8 cellular contexts compared by ENCODE assay signal in genomic region chr1:7771673-7772299, GRCh38. TPM values are rescaled to one million over a fixed set of nuclear protein-coding genes. Genes with fewer than 3 reads are reported as not detected.
DNase-seq lines count a peak whose midpoint lies in the region; ATAC-seq and TF ChIP-seq lines count a peak whose summit lies in the region.

No MANE protein-coding gene starts in this region.

- intact Hi-C loops in sciatic nerve (cut with DNase I), result no loop called here

- no peak overlapping the region for H3K27ac ChIP-seq in SK-N-MC

- ATAC-seq in stimulated activated naive CD8-positive, alpha-beta T cell treated with anti-CD3 and anti-CD28 coated beads, Interleukin-15, Interleukin-2, amounts not matched to agents 100 U/mL and 50 U/mL, for 24 hours, result no peak
- peak; percentile 13 for ATAC-seq in sciatic nerve
- ATAC-seq in HG03108 (IDR thresholded peaks at IDR 0.05; ENCODE audit: unreplicated experiment), result no peak

- no peak for DNase-seq in stimulated activated naive CD8-positive, alpha-beta T cell treated with anti-CD3 and anti-CD28 coated beads, Interleukin-15, Interleukin-2, amounts not matched to agents 100 U/mL and 50 U/mL, for 24 hours
- DNase-seq in SK-N-MC (ENCODE audit: low read depth, low spot score) (no peak), fibroblast of peridontal ligament (ENCODE audit: extremely low read depth) (peak; percentile 6), sciatic nerve (ENCODE audit: low spot score) (no peak), kidney glomerular epithelial cell (lab: John Stamatoyannopoulos, UW) (no peak), GM13976 (ENCODE audit: low spot score) (no peak)

- peak overlapping the region; percentile 86 for H3K9ac ChIP-seq in SK-N-MC (ENCODE audit: insufficient read length)

- peak overlapping the region; percentile 87 for H3K4me3 Mint-ChIP-seq in stimulated activated naive CD8-positive, alpha-beta T cell treated with anti-CD3 and anti-CD28 coated beads, Interleukin-15, Interleukin-2, amounts not matched to agents 100 ng/mL and 50 ng/mL, for 24 hours

- TF ChIP-seq CTCF in GM13976 (IDR thresholded peaks at IDR 0.05; ENCODE audit: borderline replicate concordance, control extremely low read depth, extremely low read depth, insufficient read depth, missing control alignments), result no peak

- H3K27me3 Mint-ChIP-seq in stimulated activated naive CD8-positive, alpha-beta T cell treated with anti-CD3 and anti-CD28 coated beads, Interleukin-15, Interleukin-2, amounts not matched to agents 100 ng/mL and 50 ng/mL, for 24 hours, result peaks cover 9% of the 10 kb centered on the region

- in situ Hi-C loops in GM13976 (cut with MboI; ENCODE audit: low sequenced_read_pairs, unreplicated experiment), result no loop called here

- H3K36me3 ChIP-seq in SK-N-MC (ENCODE audit: insufficient read depth, low read length), result peaks cover 19% of the 10 kb centered on the region

- peak overlapping the region; percentile 92 for H3K4me3 ChIP-seq in SK-N-MC

- peak overlapping the region; percentile 76 for H3K27ac Mint-ChIP-seq in stimulated activated naive CD8-positive, alpha-beta T cell treated with anti-CD3 and anti-CD28 coated beads, Interleukin-15, Interleukin-2, amounts not matched to agents 100 ng/mL and 50 ng/mL, for 24 hours

- no peaks in the 10 kb centered on the region for H3K9me3 ChIP-seq in SK-N-MC (ENCODE audit: low read depth, low read length)

- peaks cover 26% of the 10 kb centered on the region for H3K36me3 Mint-ChIP-seq in stimulated activated naive CD8-positive, alpha-beta T cell treated with anti-CD3 and anti-CD28 coated beads, Interleukin-15, Interleukin-2, amounts not matched to agents 100 ng/mL and 50 ng/mL, for 24 hours (ENCODE audit: low read depth)

- H3K9me3 Mint-ChIP-seq in stimulated activated naive CD8-positive, alpha-beta T cell treated with anti-CD3 and anti-CD28 coated beads, Interleukin-15, Interleukin-2, amounts not matched to agents 100 ng/mL and 50 ng/mL, for 24 hours, result no peaks in the 10 kb centered on the region

- H3K4me1 Mint-ChIP-seq in stimulated activated naive CD8-positive, alpha-beta T cell treated with anti-CD3 and anti-CD28 coated beads, Interleukin-15, Interleukin-2, amounts not matched to agents 100 ng/mL and 50 ng/mL, for 24 hours (ENCODE audit: low read depth), result peaks cover 25% of the 10 kb centered on the region

RNA-seq across cellular contexts. Expression of gene VAMP3, which starts 0.7 kb away (rescaled TPM):
- 143 TPM for total RNA-seq in sciatic nerve

RNA-seq across cellular contexts. Expression of gene PER3, which starts 12.3 kb away (rescaled TPM):
- total RNA-seq in sciatic nerve, result 72.0 TPM
